Comparison of ENCODE assay signal across 16 cellular contexts in the genomic region with DNA sequence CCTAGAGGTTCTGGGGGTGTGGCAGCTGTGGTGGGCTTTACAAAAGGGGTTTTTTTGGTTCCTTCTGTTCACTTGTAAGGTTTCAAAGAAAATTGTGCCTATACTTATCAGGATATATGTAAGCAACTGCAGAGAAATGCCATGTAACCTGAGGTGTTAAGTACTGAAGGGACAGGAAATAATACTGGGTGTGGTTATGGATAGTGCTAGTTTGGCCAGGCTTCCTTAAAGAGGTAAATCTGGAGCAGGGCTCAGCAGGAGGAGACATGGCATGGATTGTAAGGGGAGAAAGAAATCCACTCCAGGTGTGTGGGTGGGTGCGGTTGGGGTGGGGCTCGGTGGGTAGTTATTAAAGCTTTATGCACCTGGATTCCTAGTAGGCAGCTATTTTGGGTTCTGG. TPM values are rescaled to one million over a fixed set of nuclear protein-coding genes. Genes with fewer than 3 reads are reported as not detected.
DNase-seq lines count a peak whose midpoint lies in the region; ATAC-seq and TF ChIP-seq lines count a peak whose summit lies in the region.
"Had no signal": no experiment of that assay in that cellular context is flagged by ENCODE, and none has a peak within 500 bp of the region (broad histone marks: within the 10 kb centered on the region; RNA-seq: fewer than 3 reads in every experiment).

No MANE protein-coding gene starts in this region.

- no peaks in the 10 kb centered on the region for H3K9me3 Mint-ChIP-seq in activated T-cell treated with anti-CD3 and anti-CD28 coated beads, Interleukin-2, amount 50 U/mL, for 4 hours

- H3K4me2 ChIP-seq in trophoblast cell (ENCODE audit: low read length): no peak overlapping the region

- peaks cover 34% of the 10 kb centered on the region for H3K79me1 ChIP-seq in trophoblast cell (ENCODE audit: low read length)

- no peak overlapping the region for H2AK5ac ChIP-seq in trophoblast cell (ENCODE audit: low read length)

- POLR2A ChIA-PET in GM10248 (lab: Yijun Ruan, JAX): no interaction called here

- no peak overlapping the region for H2BK12ac ChIP-seq in trophoblast cell (ENCODE audit: low read length)

- intact Hi-C loops in left ventricle myocardium inferior (cut with micrococcal nuclease): no loop called here
- intact Hi-C loops in Right ventricle myocardium inferior (cut with DNase I): no loop called here

- no peaks in the 10 kb centered on the region for H3K9me3 ChIP-seq in left ventricle myocardium inferior (replicated peaks)
- H3K9me3 ChIP-seq in trophoblast cell (ENCODE audit: insufficient read depth, low read depth, low read length): no peaks in the 10 kb centered on the region
- H3K9me3 ChIP-seq: Caco-2, thyroid gland had no signal

- H3K4me3 ChIP-seq in left ventricle myocardium inferior (no peak overlapping the region), trophoblast cell (ENCODE audit: low read depth, low read length) (no peak overlapping the region)
- H3K4me3 ChIP-seq: thyroid gland had no signal

- no peak overlapping the region for H3K9ac ChIP-seq in trophoblast cell (ENCODE audit: low read length)

- H3K27ac ChIP-seq in left ventricle myocardium inferior (replicated peaks) (peak overlapping the region; percentile 89), epithelial cell of prostate (peak overlapping the region; percentile 100), trophoblast cell (ENCODE audit: low read depth, low read length) (no peak overlapping the region)
- H3K27ac ChIP-seq: WERI-Rb-1 had no signal

- H3K23ac ChIP-seq in trophoblast cell (ENCODE audit: low read length): no peak overlapping the region

- H3K18ac ChIP-seq in trophoblast cell (ENCODE audit: low read length): no peak overlapping the region

- no peak overlapping the region for H3K14ac ChIP-seq in trophoblast cell (ENCODE audit: low read length)

- peaks cover 18% of the 10 kb centered on the region for H3K27me3 Mint-ChIP-seq in activated T-cell treated with anti-CD3 and anti-CD28 coated beads, Interleukin-2, amount 50 U/mL, for 4 hours (ENCODE audit: low read depth)

- H2AFZ ChIP-seq in trophoblast cell (ENCODE audit: insufficient read depth, low read length, poor library complexity): no peak overlapping the region

- H4K12ac ChIP-seq in trophoblast cell (ENCODE audit: low read depth, low read length): no peak overlapping the region

- H3K36me3 ChIP-seq in left ventricle myocardium inferior: no peaks in the 10 kb centered on the region
- H3K36me3 ChIP-seq in trophoblast cell (ENCODE audit: control insufficient read depth in 1 of 2, insufficient read depth in 2 of 2, low read length in 2 of 2): peaks cover 2% of the 10 kb centered on the region in 2 experiments
- H3K36me3 ChIP-seq: thyroid gland had no signal

- CTCF ChIA-PET in GM10248 (lab: Yijun Ruan, JAX): no interaction called here

- H4K91ac ChIP-seq in trophoblast cell (ENCODE audit: low read depth, low read length): no peak overlapping the region

- H2BK5ac ChIP-seq in trophoblast cell (ENCODE audit: low read depth, low read length, poor library complexity): no peak overlapping the region

- TF ChIP-seq CTCF in left ventricle myocardium inferior (IDR thresholded peaks at IDR 0.05; ENCODE audit: borderline replicate concordance) (no peak), GM10248 (IDR thresholded peaks at IDR 0.05; ENCODE audit: control extremely low read depth, extremely low read depth, low read depth, missing control alignments) (no peak)

- peak overlapping the region; percentile 20 for H3K4ac ChIP-seq in trophoblast cell (ENCODE audit: low read depth, low read length)

- no peak overlapping the region for H4K8ac ChIP-seq in trophoblast cell (ENCODE audit: low read depth, low read length)

- H2BK120ac ChIP-seq in trophoblast cell (ENCODE audit: insufficient read depth, low read length, poor library complexity): no peak overlapping the region

- H3K36me3 Mint-ChIP-seq in activated T-cell treated with anti-CD3 and anti-CD28 coated beads, Interleukin-2, amount 50 U/mL, for 4 hours (ENCODE audit: insufficient read depth): no peaks in the 10 kb centered on the region

- H3K4me1 Mint-ChIP-seq in activated T-cell treated with anti-CD3 and anti-CD28 coated beads, Interleukin-2, amount 50 U/mL, for 4 hours (ENCODE audit: low read depth): no peaks in the 10 kb centered on the region

- no peaks in the 10 kb centered on the region for H3K27me3 ChIP-seq in left ventricle myocardium inferior (ENCODE audit: low read depth)
- H3K27me3 ChIP-seq in trophoblast cell (ENCODE audit: insufficient read depth, low read length): no peaks in the 10 kb centered on the region
- H3K27me3 ChIP-seq: thyroid gland had no signal

- ATAC-seq in Right ventricle myocardium inferior: no peak
- ATAC-seq in stimulated activated naive CD8-positive, alpha-beta T cell treated with anti-CD3 and anti-CD28 coated beads, Interleukin-15, Interleukin-2, amounts not matched to agents 100 U/mL and 50 U/mL, for 24 hours: no peak
- no peak for ATAC-seq in HG02885 (IDR thresholded peaks at IDR 0.05; ENCODE audit: poor library complexity, unreplicated experiment)
- no peak for ATAC-seq in activated T-cell treated with anti-CD3 and anti-CD28 coated beads, Interleukin-2, amount 50 U/mL, for 4 hours

- no peak for DNase-seq in left ventricle myocardium inferior
- DNase-seq in Right ventricle myocardium inferior (ENCODE audit: missing footprints): no peak
- no peak for DNase-seq in epithelial cell of prostate (ENCODE audit: low read depth, low spot score)
- no peak for DNase-seq in trophoblast cell
- no peak for DNase-seq in GM10248 (ENCODE audit: extremely low spot score)
- no peak for DNase-seq in stimulated activated naive CD8-positive, alpha-beta T cell treated with anti-CD3 and anti-CD28 coated beads, Interleukin-15, Interleukin-2, amounts not matched to agents 100 U/mL and 50 U/mL, for 24 hours
- DNase-seq in activated T-cell treated with anti-CD3 and anti-CD28 coated beads, Interleukin-2, amount 50 U/mL, for 4 hours: no peak
- DNase-seq: activated gamma-delta T cell treated with Interleukin-2 at 50 U/mL for 16 hours; Caco-2; effector CD8-positive, alpha-beta T cell; KG1; NCI-H1417 treated with DMSO at 0.1 percent for 48 hours; NCI-H446; thyroid gland; WERI-Rb-1 had no signal

- H3K79me2 ChIP-seq in trophoblast cell (ENCODE audit: control insufficient read depth, insufficient read depth, low read length, poor library complexity): peaks cover 11% of the 10 kb centered on the region

- H3K4me1 ChIP-seq in left ventricle myocardium inferior (peaks cover 97% of the 10 kb centered on the region), trophoblast cell (ENCODE audit: control insufficient read depth in 1 of 2, insufficient read depth in 2 of 2, low read length in 2 of 2) (peaks cover 38 to 47% of the 10 kb centered on the region in 2 experiments)

- no CpG with 5 or more reads among the region's 2 CpGs for WGBS in trophoblast cell (ENCODE audit: extremely low coverage, insufficient coverage, insufficient read length)

- H3K4me3 Mint-ChIP-seq in activated T-cell treated with anti-CD3 and anti-CD28 coated beads, Interleukin-2, amount 50 U/mL, for 4 hours: no peak overlapping the region

RNA-seq across cellular contexts. Expression of a gene that starts 28.3 kb away (rescaled TPM):
- total RNA-seq in left ventricle myocardium inferior (7.3 TPM), Right ventricle myocardium inferior (11.3 TPM)
- 42.1 and 42.5 TPM in 2 replicates for polyA plus RNA-seq in trophoblast cell (2013)
- total RNA-seq in activated T-cell treated with anti-CD3 and anti-CD28 coated beads, Interleukin-2, amount 50 U/mL, for 4 hours: under 1 TPM; 0.15 to 0.29 (median 0.16) TPM
